Comparison of ENCODE assay signal across 15 cellular contexts in genomic region chr14:80491562-80492139, GRCh38.
A peak's percentile ranks its signal among the peaks of the same experiment; 100 is the strongest.
DNase-seq lines count a peak whose midpoint lies in the region; ATAC-seq and TF ChIP-seq lines count a peak whose summit lies in the region.
"Had no signal": no experiment of that assay in that cellular context is flagged by ENCODE, and none has a peak within 500 bp of the region (broad histone marks: within the 10 kb centered on the region; RNA-seq: fewer than 3 reads in every experiment).

No MANE protein-coding gene starts in this region.

- no peak for DNase-seq in Right ventricle myocardium superior
- DNase-seq in right atrium auricular region (ENCODE audit: low spot score): no peak
- peak; percentile 12 for DNase-seq in LHCN-M2 (ENCODE audit: low read depth)
- no peak for DNase-seq in left ventricle myocardium superior
- no peak for DNase-seq in tibial artery
- DNase-seq in dermis blood vessel endothelial cell: no peak
- DNase-seq in occipital lobe (lab: John Stamatoyannopoulos, UW): no peak
- DNase-seq: activated CD4-positive, CD25-positive, alpha-beta regulatory T cell; activated effector memory CD4-positive, alpha-beta T cell treated with Interleukin-2 at 50 U/mL for 16 hours; CD4-positive, alpha-beta memory T cell; erythroblast; NCI-H1436 treated with DMSO at 0.1 percent for 48 hours; upper lobe of left lung had no signal

- intact Hi-C loops in Right ventricle myocardium superior (cut with DNase I): no loop called here
- intact Hi-C loops in left ventricle myocardium superior (cut with micrococcal nuclease): no loop called here
- intact Hi-C loops in tibial artery (cut with DNase I; ENCODE audit: low total_unique reads): no loop called here

- ATAC-seq in Right ventricle myocardium superior (ENCODE audit: poor library complexity) (peak; percentile 40), left ventricle myocardium superior (peak; percentile 53), HG03469 (IDR thresholded peaks at IDR 0.05; ENCODE audit: unreplicated experiment) (no peak)

- H3K9me3 ChIP-seq in right atrium auricular region (no peaks in the 10 kb centered on the region), tibial artery (no peaks in the 10 kb centered on the region)
- H3K9me3 ChIP-seq: upper lobe of left lung had no signal

- TF ChIP-seq CTCF in right atrium auricular region (IDR thresholded peaks at IDR 0.05) (no peak), tibial artery (IDR thresholded peaks at IDR 0.05) (no peak)

- no peaks in the 10 kb centered on the region for H3K27me3 ChIP-seq in right atrium auricular region
- no peaks in the 10 kb centered on the region for H3K27me3 ChIP-seq in tibial artery
- H3K27me3 ChIP-seq: upper lobe of left lung had no signal

- H3K36me3 ChIP-seq in right atrium auricular region (no peaks in the 10 kb centered on the region), tibial artery (no peaks in the 10 kb centered on the region)
- H3K36me3 ChIP-seq: upper lobe of left lung had no signal

- H3K4me1 ChIP-seq in right atrium auricular region: peaks cover 0 to 7% of the 10 kb centered on the region in 2 donors
- H3K4me1 ChIP-seq in tibial artery: peaks cover 0 to 11% (median 0%) of the 10 kb centered on the region in 4 donors
- H3K4me1 ChIP-seq: upper lobe of left lung had no signal

- H3K27ac ChIP-seq in right atrium auricular region: peak overlapping the region in 1 of 2 donors; percentile 41
- peak overlapping the region; percentile 41 to 45 for H3K27ac ChIP-seq in tibial artery
- H3K27ac ChIP-seq: upper lobe of left lung had no signal

- no peak overlapping the region for H3K4me3 ChIP-seq in right atrium auricular region
- no peak overlapping the region for H3K4me3 ChIP-seq in tibial artery
- H3K4me3 ChIP-seq: coronary artery, upper lobe of left lung had no signal
